In genomic region chr5:1246711-1247431, GRCh38 we compare ENCODE assay signal across 1 cellular context.
TF ChIP-seq lines count a peak whose summit lies in the region.

No MANE protein-coding gene starts in this region.

TF ChIP-seq in K562, 482 proteins besides CTCF, POLR2A, EP300 and RAD21 (continued from another document):
- TF ChIP-seq, protein P1, sequence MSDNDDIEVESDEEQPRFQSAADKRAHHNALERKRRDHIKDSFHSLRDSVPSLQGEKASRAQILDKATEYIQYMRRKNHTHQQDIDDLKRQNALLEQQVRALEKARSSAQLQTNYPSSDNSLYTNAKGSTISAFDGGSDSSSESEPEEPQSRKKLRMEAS (CRISPR knock-in tag; IDR thresholded peaks at IDR 0.05), result peak; percentile 46; the same call in 1 of the 2 replicates
- TF ChIP-seq MLLT1 (IDR thresholded peaks at IDR 0.05) (no peak), ETV1 (tag; conservative IDR thresholded peaks at IDR 0.05; ENCODE audit: low read depth) (no peak), MTF1 (CRISPR knock-in tag; IDR thresholded peaks at IDR 0.05; ENCODE audit: borderline replicate concordance) (no peak), SAFB2 (IDR thresholded peaks at IDR 0.05; ENCODE audit: borderline replicate concordance, low read depth, low read length, severe bottlenecking) (no peak), RB1 (IDR thresholded peaks at IDR 0.05; ENCODE audit: low read depth) (0 out of 2 replicates have a peak, but pooled peaks have one; percentile 42), NR0B1 (IDR thresholded peaks at IDR 0.05; ENCODE audit: partially characterized antibody) (no peak), TGIF2 (CRISPR knock-in tag; IDR thresholded peaks at IDR 0.05) (0 out of 2 replicates have a peak, but pooled peaks have one; percentile 17), PBX2 (CRISPR knock-in tag; IDR thresholded peaks at IDR 0.05; ENCODE audit: low read depth) (no peak), PBX2 (tag; conservative IDR thresholded peaks at IDR 0.05; ENCODE audit: low read depth) (no peak), ZNF77 (CRISPR knock-in tag; IDR thresholded peaks at IDR 0.05) (no peak), SRF (CRISPR knock-in tag; IDR thresholded peaks at IDR 0.05) (peak in 1 of 2 experiments; percentile 46; a peak in 1 of 4 replicates), U2AF1 (optimal IDR thresholded peaks at IDR 0.05; ENCODE audit: low read depth, low read length) (no peak)
